ENCODE assay signal across 1 cellular context in the genomic region with DNA sequence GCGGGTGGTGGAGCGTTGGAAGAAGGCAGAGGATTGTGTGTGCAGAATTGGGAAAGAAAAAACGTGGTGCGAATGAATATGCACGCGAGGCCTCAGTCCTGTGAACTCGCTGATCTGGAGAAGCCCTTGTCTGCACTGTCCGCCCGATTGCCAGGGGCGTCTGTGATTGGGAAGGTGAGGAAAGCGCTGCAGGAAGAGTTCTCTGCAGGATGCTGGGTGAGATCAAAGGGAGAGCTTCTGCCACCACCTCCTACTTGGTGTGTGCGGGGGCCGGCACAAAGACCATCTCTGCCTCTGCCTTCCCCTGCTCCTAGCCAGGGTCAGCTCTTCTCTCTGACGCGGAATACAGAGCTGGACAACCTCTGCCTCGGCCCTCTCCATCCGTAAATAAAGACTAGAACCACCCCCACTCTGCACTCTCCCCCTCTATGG.
A peak's percentile ranks its signal among the peaks of the same experiment; 100 is the strongest.
TF ChIP-seq lines count a peak whose summit lies in the region.

No MANE protein-coding gene starts in this region.

TF ChIP-seq in HepG2, 621 proteins besides CTCF, POLR2A, EP300 and RAD21:
- TF ChIP-seq NFKB2 (CRISPR knock-in tag; IDR thresholded peaks at IDR 0.05; ENCODE audit: borderline replicate concordance) (no peak), TCF12 (IDR thresholded peaks at IDR 0.05) (no peak), TCF12 (CRISPR knock-in tag; IDR thresholded peaks at IDR 0.05) (peak; percentile 32; the same call in 1 of the 2 replicates), RELA (CRISPR knock-in tag; IDR thresholded peaks at IDR 0.05) (no peak), ZNF772 (CRISPR knock-in tag; IDR thresholded peaks at IDR 0.05) (0 out of 2 replicates have a peak, but pooled peaks have one; percentile 20), ZNF563 (CRISPR knock-in tag; IDR thresholded peaks at IDR 0.05) (peak; percentile 63; the same call in 1 of the 2 replicates), ZNF501 (CRISPR knock-in tag; IDR thresholded peaks at IDR 0.05) (0 out of 2 replicates have a peak, but pooled peaks have one; percentile 6), SP140L (CRISPR knock-in tag; IDR thresholded peaks at IDR 0.05; ENCODE audit: borderline replicate concordance) (no peak), ZNF616 (CRISPR knock-in tag; IDR thresholded peaks at IDR 0.05; ENCODE audit: low read depth) (0 out of 2 replicates have a peak, but pooled peaks have one; percentile 44)
- TF ChIP-seq, protein P1, sequence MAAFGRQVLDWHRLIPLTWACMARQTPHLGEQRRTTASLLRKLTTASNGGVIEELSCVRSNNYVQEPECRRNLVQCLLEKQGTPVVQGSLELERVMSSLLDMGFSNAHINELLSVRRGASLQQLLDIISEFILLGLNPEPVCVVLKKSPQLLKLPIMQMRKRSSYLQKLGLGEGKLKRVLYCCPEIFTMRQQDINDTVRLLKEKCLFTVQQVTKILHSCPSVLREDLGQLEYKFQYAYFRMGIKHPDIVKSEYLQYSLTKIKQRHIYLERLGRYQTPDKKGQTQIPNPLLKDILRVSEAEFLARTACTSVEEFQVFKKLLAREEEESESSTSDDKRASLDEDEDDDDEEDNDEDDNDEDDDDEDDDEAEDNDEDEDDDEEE (CRISPR knock-in tag; IDR thresholded peaks at IDR 0.05), result 0 out of 2 replicates have a peak, but pooled peaks have one; percentile 35
- TF ChIP-seq, protein P2, sequence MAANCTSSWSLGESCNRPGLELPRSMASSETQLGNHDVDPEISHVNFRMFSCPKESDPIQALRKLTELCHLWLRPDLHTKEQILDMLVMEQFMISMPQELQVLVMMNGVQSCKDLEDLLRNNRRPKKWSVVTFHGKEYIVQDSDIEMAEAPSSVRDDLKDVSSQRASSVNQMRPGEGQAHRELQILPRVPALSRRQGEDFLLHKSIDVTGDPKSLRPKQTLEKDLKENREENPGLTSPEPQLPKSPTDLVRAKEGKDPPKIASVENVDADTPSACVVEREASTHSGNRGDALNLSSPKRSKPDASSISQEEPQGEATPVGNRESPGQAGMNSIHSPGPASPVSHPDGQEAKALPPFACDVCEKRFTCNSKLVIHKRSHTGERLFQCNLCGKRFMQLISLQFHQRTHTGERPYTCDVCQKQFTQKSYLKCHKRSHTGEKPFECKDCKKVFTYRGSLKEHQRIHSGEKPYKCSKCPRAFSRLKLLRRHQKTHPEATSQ (CRISPR knock-in tag; IDR thresholded peaks at IDR 0.05; ENCODE audit: borderline replicate concordance), result no peak
- TF ChIP-seq, protein P3, sequence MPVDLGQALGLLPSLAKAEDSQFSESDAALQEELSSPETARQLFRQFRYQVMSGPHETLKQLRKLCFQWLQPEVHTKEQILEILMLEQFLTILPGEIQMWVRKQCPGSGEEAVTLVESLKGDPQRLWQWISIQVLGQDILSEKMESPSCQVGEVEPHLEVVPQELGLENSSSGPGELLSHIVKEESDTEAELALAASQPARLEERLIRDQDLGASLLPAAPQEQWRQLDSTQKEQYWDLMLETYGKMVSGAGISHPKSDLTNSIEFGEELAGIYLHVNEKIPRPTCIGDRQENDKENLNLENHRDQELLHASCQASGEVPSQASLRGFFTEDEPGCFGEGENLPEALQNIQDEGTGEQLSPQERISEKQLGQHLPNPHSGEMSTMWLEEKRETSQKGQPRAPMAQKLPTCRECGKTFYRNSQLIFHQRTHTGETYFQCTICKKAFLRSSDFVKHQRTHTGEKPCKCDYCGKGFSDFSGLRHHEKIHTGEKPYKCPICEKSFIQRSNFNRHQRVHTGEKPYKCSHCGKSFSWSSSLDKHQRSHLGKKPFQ (CRISPR knock-in tag; IDR thresholded peaks at IDR 0.05; ENCODE audit: insufficient replicate concordance), result no peak
- TF ChIP-seq, protein P4, sequence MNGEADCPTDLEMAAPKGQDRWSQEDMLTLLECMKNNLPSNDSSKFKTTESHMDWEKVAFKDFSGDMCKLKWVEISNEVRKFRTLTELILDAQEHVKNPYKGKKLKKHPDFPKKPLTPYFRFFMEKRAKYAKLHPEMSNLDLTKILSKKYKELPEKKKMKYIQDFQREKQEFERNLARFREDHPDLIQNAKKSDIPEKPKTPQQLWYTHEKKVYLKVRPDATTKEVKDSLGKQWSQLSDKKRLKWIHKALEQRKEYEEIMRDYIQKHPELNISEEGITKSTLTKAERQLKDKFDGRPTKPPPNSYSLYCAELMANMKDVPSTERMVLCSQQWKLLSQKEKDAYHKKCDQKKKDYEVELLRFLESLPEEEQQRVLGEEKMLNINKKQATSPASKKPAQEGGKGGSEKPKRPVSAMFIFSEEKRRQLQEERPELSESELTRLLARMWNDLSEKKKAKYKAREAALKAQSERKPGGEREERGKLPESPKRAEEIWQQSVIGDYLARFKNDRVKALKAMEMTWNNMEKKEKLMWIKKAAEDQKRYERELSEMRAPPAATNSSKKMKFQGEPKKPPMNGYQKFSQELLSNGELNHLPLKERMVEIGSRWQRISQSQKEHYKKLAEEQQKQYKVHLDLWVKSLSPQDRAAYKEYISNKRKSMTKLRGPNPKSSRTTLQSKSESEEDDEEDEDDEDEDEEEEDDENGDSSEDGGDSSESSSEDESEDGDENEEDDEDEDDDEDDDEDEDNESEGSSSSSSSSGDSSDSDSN (CRISPR knock-in tag; IDR thresholded peaks at IDR 0.05), result no peak
